7 cellular contexts compared by ENCODE assay signal in genomic region chr17:76688165-76688622, GRCh38. TPM values are rescaled to one million over a fixed set of nuclear protein-coding genes. Genes with fewer than 3 reads are reported as not detected.
A peak's percentile ranks its signal among the peaks of the same experiment; 100 is the strongest.
DNase-seq lines count a peak whose midpoint lies in the region; ATAC-seq and TF ChIP-seq lines count a peak whose summit lies in the region.
"Had no signal": no experiment of that assay in that cellular context is flagged by ENCODE, and none has a peak within 500 bp of the region (broad histone marks: within the 10 kb centered on the region; RNA-seq: fewer than 3 reads in every experiment).

No MANE protein-coding gene starts in this region.

- H3K9me3 Mint-ChIP-seq in H9 = no peaks in the 10 kb centered on the region; a peak in 1 of 5 replicates

- no peak for TF ChIP-seq POLR2A in esophagus muscularis mucosa (IDR thresholded peaks at IDR 0.05; ENCODE audit: low read depth)
- no peak for TF ChIP-seq POLR2A in prostate gland (IDR thresholded peaks at IDR 0.05)

- H3K9me3 ChIP-seq in H9 (ENCODE audit: control insufficient read depth, low read depth, low read length) (no peaks in the 10 kb centered on the region), esophagus muscularis mucosa (no peaks in the 10 kb centered on the region), prostate gland (no peaks in the 10 kb centered on the region)

- no peak overlapping the region; the same call in 1 of the 2 replicates for H3K14ac ChIP-seq in H9 (ENCODE audit: insufficient read depth, low read length)

- H2AK5ac ChIP-seq in H9 (ENCODE audit: insufficient read length, low read length) = no peak overlapping the region

- H3K36me3 Mint-ChIP-seq in H9 (ENCODE audit: insufficient read depth in 1 of 3, low read depth in 3 of 3) = no peaks in the 10 kb centered on the region

- H3K23ac ChIP-seq in H9 (ENCODE audit: insufficient read length, low read depth, low read length) = no peak overlapping the region

- H4K8ac ChIP-seq in H9 (replicated peaks; ENCODE audit: insufficient read length, low read depth, low read length) = no peak overlapping the region

- H3K4me1 Mint-ChIP-seq in H9 = peaks cover 22 to 38% of the 10 kb centered on the region in 2 experiments

- no peak overlapping the region for H2BK120ac ChIP-seq in H9 (ENCODE audit: low read depth, low read length, poor library complexity, severe bottlenecking)

- no peak overlapping the region for H4K5ac ChIP-seq in H9 (ENCODE audit: insufficient read length, low read depth, low read length)

- H3K4me1 ChIP-seq in H9 (ENCODE audit: insufficient read depth, low read length) (peaks cover 3% of the 10 kb centered on the region; the same call in 1 of the 2 replicates), esophagus muscularis mucosa (peaks cover 93 to 97% (median 95%) of the 10 kb centered on the region in 4 donors), prostate gland (replicated peaks) (no peaks in the 10 kb centered on the region)

- H3K79me2 ChIP-seq in H9 (ENCODE audit: insufficient read depth, low read length) = no peaks in the 10 kb centered on the region

- H3K27me3 Mint-ChIP-seq in H9 (ENCODE audit: low read depth) = no peaks in the 10 kb centered on the region

- H3K27ac Mint-ChIP-seq in H9 = peak overlapping the region; percentile 5 to 38 (median 12); a peak in 4 of 7 replicates

- H3K27me3 ChIP-seq in H9 (ENCODE audit: insufficient read depth, low read length) = no peaks in the 10 kb centered on the region
- no peaks in the 10 kb centered on the region for H3K27me3 ChIP-seq in esophagus muscularis mucosa
- no peaks in the 10 kb centered on the region for H3K27me3 ChIP-seq in prostate gland (replicated peaks; ENCODE audit: insufficient read depth)

- no peak overlapping the region for H3K4me2 ChIP-seq in H9 (ENCODE audit: insufficient read depth, insufficient read length, low read length)

- no peaks in the 10 kb centered on the region for H3K23me2 ChIP-seq in H9 (ENCODE audit: insufficient read length, low read depth, low read length, poor library complexity, severe bottlenecking)

- no peak overlapping the region for H3T11ph ChIP-seq in H9 (ENCODE audit: low read length)

- H3K27ac ChIP-seq in H9 (ENCODE audit: insufficient read length, low read depth, low read length) (no peak overlapping the region), esophagus muscularis mucosa (replicated peaks in 1 of 4) (peak overlapping the region; percentile 89 to 96 (median 92)), prostate gland (peak overlapping the region; percentile 62 to 80)

- TF ChIP-seq EP300 in esophagus muscularis mucosa (IDR thresholded peaks at IDR 0.05) = no peak

- DNase-seq in H9 = no peak
- no peak for DNase-seq in esophagus muscularis mucosa (ENCODE audit: extremely low spot score)
- DNase-seq in prostate gland (ENCODE audit: low spot score) = no peak
- no peak for DNase-seq in HuH-7.5 (ENCODE audit: low spot score)
- DNase-seq in activated naive CD4-positive, alpha-beta T cell (lab: John Stamatoyannopoulos, UW) = no peak
- DNase-seq: activated gamma-delta T cell treated with Interleukin-2 at 50 U/mL for 16 hours had no signal

- H2BK20ac ChIP-seq in H9 (ENCODE audit: low read depth, low read length, poor library complexity, severe bottlenecking) = no peak overlapping the region

- peak overlapping the region; percentile 8 to 26 (median 20) for H3K4me3 ChIP-seq in esophagus muscularis mucosa
- H3K4me3 ChIP-seq in prostate gland = no peak overlapping the region

- H4K91ac ChIP-seq in H9 (ENCODE audit: insufficient read length, low read depth, low read length) = no peak overlapping the region

- H2BK15ac ChIP-seq in H9 (ENCODE audit: low read depth, low read length) = no peak overlapping the region

- H4K20me1 ChIP-seq in H9 (ENCODE audit: control insufficient read depth, insufficient read depth, insufficient read length) = no peaks in the 10 kb centered on the region

- H2BK5ac ChIP-seq in H9 (ENCODE audit: insufficient read length, low read length) = no peak overlapping the region

- intact Hi-C loops in esophagus muscularis mucosa (cut with DNase I) (no loop called here), prostate gland (cut with DNase I) (loop anchor here (5.0 kb wide), 1 partner anchor 39 kb away; the partner anchor contains the start of genes JMJD6 and METTL23)

- H3K79me1 ChIP-seq in H9 (ENCODE audit: insufficient read depth, low read depth, low read length, poor library complexity, severe bottlenecking) = no peaks in the 10 kb centered on the region

- no peak for ATAC-seq in GM21737 (IDR thresholded peaks at IDR 0.05; ENCODE audit: unreplicated experiment)

- H3K9ac ChIP-seq in H9 (ENCODE audit: extremely low read depth, insufficient read length, low read length) = no peak overlapping the region

- TF ChIP-seq CTCF in H9 (conservative IDR thresholded peaks at IDR 0.05) (no peak), esophagus muscularis mucosa (IDR thresholded peaks at IDR 0.05) (no peak), prostate gland (IDR thresholded peaks at IDR 0.05) (no peak)

- no peak overlapping the region for H2AFZ ChIP-seq in H9 (ENCODE audit: low read length)

- no peak overlapping the region for H3K56ac ChIP-seq in H9 (ENCODE audit: insufficient read length, low read depth, low read length)

- H3K4ac ChIP-seq in H9 (ENCODE audit: low read depth, low read length) = no peak overlapping the region

- no peak overlapping the region for H3K18ac ChIP-seq in H9 (ENCODE audit: insufficient read length, low read depth, low read length)

- no peak overlapping the region for H2BK12ac ChIP-seq in H9 (ENCODE audit: insufficient read length, low read depth, low read length)

- no CpG with 5 or more reads among the region's 11 CpGs for WGBS in H9 (ENCODE audit: extremely low coverage, insufficient read length, low lambda C conversion rate)
- 44% methylated on average over 8 of the region's 11 CpGs for WGBS in esophagus muscularis mucosa
- 66% methylated on average over 11 of the region's 11 CpGs for WGBS in prostate gland

- no peak overlapping the region for H3K4me3 Mint-ChIP-seq in H9

- peaks cover 3 to 38% (median 17%) of the 10 kb centered on the region in 4 donors for H3K36me3 ChIP-seq in esophagus muscularis mucosa
- H3K36me3 ChIP-seq in prostate gland = no peaks in the 10 kb centered on the region

RNA-seq across cellular contexts. Expression of gene MXRA7, which starts 22.6 kb away (rescaled TPM):
- total RNA-seq in H9 (2021) (28.2 TPM in 2 replicates), esophagus muscularis mucosa (100 to 1,000 TPM; 405 to 422 (median 411) TPM), prostate gland (100 to 1,000 TPM in 1 of 2 donors, 10 to 100 TPM in 1; 76.1 to 285 TPM)

RNA-seq across cellular contexts. Expression of gene JMJD6, which starts 38.2 kb away (rescaled TPM):
- total RNA-seq in H9 (2021) = 26.3 and 28.9 TPM in 2 replicates
- 10 to 100 TPM; 29.5 to 54.5 (median 49.5) TPM for total RNA-seq in esophagus muscularis mucosa
- 10 to 100 TPM; 17.7 to 40.5 TPM for total RNA-seq in prostate gland

RNA-seq across cellular contexts. Expression of gene METTL23, which starts 38.4 kb away (rescaled TPM):
- total RNA-seq in H9 (2021) (25.6 and 29.9 TPM in 2 replicates), esophagus muscularis mucosa (10 to 100 TPM; 18.3 to 29.7 (median 23.0) TPM), prostate gland (10 to 100 TPM; 39.5 to 47.9 TPM)

RNA-seq across cellular contexts. Expression of gene ST6GALNAC1, which starts 44.6 kb away (rescaled TPM):
- total RNA-seq in H9 (2021) (not detected in 2 replicates), esophagus muscularis mucosa (1 to 10 TPM in 3 of 4 donors, under 1 TPM in 1; 0.83 to 4.9 (median 3.2) TPM), prostate gland (10 to 100 TPM in 1 of 2 donors, 1 to 10 TPM in 1; 8.4 to 27.2 TPM)

RNA-seq across cellular contexts. Expression of gene SRSF2, which starts 48.9 kb away (rescaled TPM):
- total RNA-seq in H9 (2021) = 578 and 591 TPM in 2 replicates
- 100 to 1,000 TPM; 133 to 173 (median 157) TPM for total RNA-seq in esophagus muscularis mucosa
- 100 to 1,000 TPM; 217 to 316 TPM for total RNA-seq in prostate gland

Comparison
In these comparisons a context has a peak if more than half of its experiments do, and no peak if none do; other contexts are left out.
1. H3K4me3 ChIP-seq: peak in esophagus muscularis mucosa (4 of 4); none in prostate gland (0 of 2).